16 cellular contexts compared by ENCODE assay signal in genomic region chr1:151159373-151159772, GRCh38. TPM values are rescaled to one million over a fixed set of nuclear protein-coding genes. Genes with fewer than 3 reads are reported as not detected.
DNase-seq lines count a peak whose midpoint lies in the region; ATAC-seq and TF ChIP-seq lines count a peak whose summit lies in the region.
"Had no signal": no experiment of that assay in that cellular context is flagged by ENCODE, and none has a peak within 500 bp of the region (broad histone marks: within the 10 kb centered on the region; RNA-seq: fewer than 3 reads in every experiment).

No MANE protein-coding gene starts in this region.

- no peaks in the 10 kb centered on the region for H4K20me1 ChIP-seq in OCI-LY7 (ENCODE audit: insufficient read depth, low read length)

- no peaks in the 10 kb centered on the region for H3K27me3 ChIP-seq in effector memory CD4-positive, alpha-beta T cell (replicated peaks; ENCODE audit: control insufficient read depth, insufficient read depth, low read length, poor library complexity, severe bottlenecking)
- no peaks in the 10 kb centered on the region for H3K27me3 ChIP-seq in SJCRH30

- CTCF ChIA-PET in activated naive CD4-positive, alpha-beta T cell treated with anti-CD3 and anti-CD28 coated beads for 36 hours (lab: Charles Lee), result interaction anchor here (0.6 to 10.0 kb wide), 5 partner anchors 39 to 163 kb away, joined by 3 to 255 read pairs (median 4); no protein-coding TSS in a partner anchor
- CTCF ChIA-PET in OCI-LY7 (lab: Charles Lee; ENCODE audit: unreplicated experiment), result no interaction called here

- H3K27ac ChIP-seq in OCI-LY7 (ENCODE audit: low read depth, low read length, poor library complexity, severe bottlenecking) (no peak overlapping the region), SJCRH30 (no peak overlapping the region)
- peak overlapping the region; percentile 38 for H3K27ac ChIP-seq in effector memory CD4-positive, alpha-beta T cell (ENCODE audit: insufficient read depth, low read length, poor library complexity, severe bottlenecking)

- no peaks in the 10 kb centered on the region for H3K9me2 ChIP-seq in OCI-LY7 (ENCODE audit: insufficient read depth, low read length)

- intact Hi-C loops in activated naive CD4-positive, alpha-beta T cell treated with anti-CD3 and anti-CD28 coated beads for 36 hours (cut with micrococcal nuclease), result loop anchor here (2.0 to 5.0 kb wide), 2 partner anchors 183 to 547 kb away; no protein-coding TSS in a partner anchor
- intact Hi-C loops in OCI-LY7 (cut with micrococcal nuclease; ENCODE audit: unreplicated experiment), result no loop called here

- POLR2A ChIA-PET in OCI-LY7 (lab: Charles Lee), result interaction anchor here (0.9 kb wide), 1 partner anchor 18 kb away, joined by 3 read pairs; no protein-coding TSS in a partner anchor

- peaks cover 29% of the 10 kb centered on the region for H3K36me3 Mint-ChIP-seq in activated naive CD4-positive, alpha-beta T cell treated with anti-CD3 and anti-CD28 coated beads for 36 hours (ENCODE audit: low read depth)
- H3K36me3 Mint-ChIP-seq in stimulated activated memory B cell treated with anti-CD40 and anti-IgM and Interleukin-4, amounts not matched to agents 10 μg/mL and 1 μg/mL and 100 μg/mL, for 72 hours, result peaks cover 30% of the 10 kb centered on the region

- BruUV-seq in OCI-LY7 (replicated peaks; lab: Mats Ljungman, UMichigan), result no TSS peak

- peak overlapping the region; percentile 40 for H3K4me2 ChIP-seq in OCI-LY7 (ENCODE audit: low read length)

- H3K9me3 Mint-ChIP-seq in activated naive CD4-positive, alpha-beta T cell treated with anti-CD3 and anti-CD28 coated beads for 36 hours, result no peaks in the 10 kb centered on the region
- no peaks in the 10 kb centered on the region for H3K9me3 Mint-ChIP-seq in stimulated activated memory B cell treated with anti-CD40 and anti-IgM and Interleukin-4, amounts not matched to agents 10 μg/mL and 1 μg/mL and 100 μg/mL, for 72 hours

- peaks cover 57% of the 10 kb centered on the region for H3K4me1 Mint-ChIP-seq in activated naive CD4-positive, alpha-beta T cell treated with anti-CD3 and anti-CD28 coated beads for 36 hours (ENCODE audit: low read depth)
- H3K4me1 Mint-ChIP-seq in stimulated activated memory B cell treated with anti-CD40 and anti-IgM and Interleukin-4, amounts not matched to agents 10 μg/mL and 1 μg/mL and 100 μg/mL, for 72 hours, result peaks cover 48% of the 10 kb centered on the region

- H3K79me2 ChIP-seq in OCI-LY7 (ENCODE audit: insufficient read depth, low read depth, low read length), result peaks cover 9% of the 10 kb centered on the region; the same call in 1 of the 2 replicates

- H3K4me1 ChIP-seq in OCI-LY7 (ENCODE audit: insufficient read depth, low read length, poor library complexity, severe bottlenecking), result peaks cover 41% of the 10 kb centered on the region
- H3K4me1 ChIP-seq in effector memory CD4-positive, alpha-beta T cell (ENCODE audit: control insufficient read depth, insufficient read depth, low read length, poor library complexity, severe bottlenecking), result peaks cover 21% of the 10 kb centered on the region
- H3K4me1 ChIP-seq in SJCRH30, result no peaks in the 10 kb centered on the region

- H3K4me3 ChIP-seq in OCI-LY7 (ENCODE audit: low read depth, low read length, poor library complexity, severe bottlenecking), result no peak overlapping the region
- peak overlapping the region; percentile 12 for H3K4me3 ChIP-seq in effector memory CD4-positive, alpha-beta T cell (ENCODE audit: insufficient read depth, low read depth, low read length, poor library complexity, severe bottlenecking)
- no peak overlapping the region for H3K4me3 ChIP-seq in SJCRH30

- H3K27ac Mint-ChIP-seq in activated naive CD4-positive, alpha-beta T cell treated with anti-CD3 and anti-CD28 coated beads for 36 hours, result peak overlapping the region; percentile 98
- H3K27ac Mint-ChIP-seq in stimulated activated memory B cell treated with anti-CD40 and anti-IgM and Interleukin-4, amounts not matched to agents 10 μg/mL and 1 μg/mL and 100 μg/mL, for 72 hours, result peak overlapping the region; percentile 85

- H3K27me3 Mint-ChIP-seq in activated naive CD4-positive, alpha-beta T cell treated with anti-CD3 and anti-CD28 coated beads for 36 hours (ENCODE audit: low read depth), result no peaks in the 10 kb centered on the region
- no peaks in the 10 kb centered on the region for H3K27me3 Mint-ChIP-seq in stimulated activated memory B cell treated with anti-CD40 and anti-IgM and Interleukin-4, amounts not matched to agents 10 μg/mL and 1 μg/mL and 100 μg/mL, for 72 hours

- H3K36me3 ChIP-seq in OCI-LY7 (ENCODE audit: insufficient read depth, low read length) (peaks cover 16% of the 10 kb centered on the region; the same call in 1 of the 2 replicates), SJCRH30 (peaks cover 5% of the 10 kb centered on the region; the same call in 1 of the 2 replicates)
- H3K36me3 ChIP-seq in effector memory CD4-positive, alpha-beta T cell (ENCODE audit: control insufficient read depth, insufficient read depth, low read length), result peaks cover 14% of the 10 kb centered on the region

- DNase-seq in activated naive CD4-positive, alpha-beta T cell treated with anti-CD3 and anti-CD28 coated beads for 36 hours, result no peak
- no peak for DNase-seq in activated naive CD4-positive, alpha-beta T cell (lab: John Stamatoyannopoulos, UW)
- no peak for DNase-seq in OCI-LY7 (ENCODE audit: low spot score)
- DNase-seq in effector memory CD4-positive, alpha-beta T cell, result no peak
- no peak for DNase-seq in C1 segment of cervical spinal cord (lab: John Stamatoyannopoulos, UW)
- no peak for DNase-seq in SJCRH30
- DNase-seq: AML-193; effector CD4-positive, alpha-beta T cell; left cardiac atrium; OCI-M1; SW 1271 had no signal

- ATAC-seq in stimulated activated memory B cell treated with anti-CD40 and anti-IgM and Interleukin-4, amounts not matched to agents 10 μg/mL and 1 μg/mL and 100 μg/mL, for 72 hours, result no peak
- no peak for ATAC-seq in GM19324 (IDR thresholded peaks at IDR 0.05; ENCODE audit: low FRiP score, unreplicated experiment)

- no peak for TF ChIP-seq CTCF in OCI-LY7 (conservative IDR thresholded peaks at IDR 0.05; ENCODE audit: low read length)

- no peak overlapping the region for H3K4me3 Mint-ChIP-seq in activated naive CD4-positive, alpha-beta T cell treated with anti-CD3 and anti-CD28 coated beads for 36 hours
- H3K4me3 Mint-ChIP-seq in stimulated activated memory B cell treated with anti-CD40 and anti-IgM and Interleukin-4, amounts not matched to agents 10 μg/mL and 1 μg/mL and 100 μg/mL, for 72 hours, result peak overlapping the region; percentile 48

- H2AFZ ChIP-seq in OCI-LY7 (ENCODE audit: low read length), result no peak overlapping the region

- H3K9me3 ChIP-seq in OCI-LY7 (ENCODE audit: low read length) (no peaks in the 10 kb centered on the region), SJCRH30 (replicated peaks) (no peaks in the 10 kb centered on the region)
- H3K9me3 ChIP-seq in effector memory CD4-positive, alpha-beta T cell (ENCODE audit: control insufficient read depth, low read length), result no peaks in the 10 kb centered on the region

RNA-seq across cellular contexts. Expression of gene TNFAIP8L2, which starts 2.9 kb away (rescaled TPM):
- 10 to 100 TPM in 1 of 2 experiments, 1 to 10 TPM in 1; 9.6 to 10.5 TPM for total RNA-seq in activated naive CD4-positive, alpha-beta T cell treated with anti-CD3 and anti-CD28 coated beads for 36 hours
- total RNA-seq in OCI-LY7 (2014; rRNA removed; shearing (Covaris generic)), result 7.7 and 12.5 TPM in 2 replicates
- 9.0 and 9.2 TPM in 2 replicates for total RNA-seq in OCI-LY7 (2022)
- total RNA-seq in SJCRH30 (2014; rRNA removed; shearing (Covaris generic)), result not detected in 2 replicates
- total RNA-seq: astrocyte, G401, glomerular endothelial cell had no signal

RNA-seq across cellular contexts. Expression of gene LYSMD1, which starts 6.3 kb away (rescaled TPM):
- 1 to 10 TPM; 4.5 to 4.8 TPM for total RNA-seq in activated naive CD4-positive, alpha-beta T cell treated with anti-CD3 and anti-CD28 coated beads for 36 hours
- total RNA-seq in OCI-LY7 (2014; rRNA removed; shearing (Covaris generic)), result 6.2 and 9.2 TPM in 2 replicates
- total RNA-seq in OCI-LY7 (2022), result 3.4 and 3.7 TPM in 2 replicates
- 13.4 and 15.8 TPM in 2 replicates for total RNA-seq in SJCRH30 (2014; rRNA removed; shearing (Covaris generic))

RNA-seq across cellular contexts. Expression of gene SCNM1, which starts 6.6 kb away (rescaled TPM):
- 10 to 100 TPM; 60.5 to 64.2 TPM for total RNA-seq in activated naive CD4-positive, alpha-beta T cell treated with anti-CD3 and anti-CD28 coated beads for 36 hours
- total RNA-seq in OCI-LY7 (2014; rRNA removed; shearing (Covaris generic)), result 70.9 and 78.0 TPM in 2 replicates
- total RNA-seq in OCI-LY7 (2022), result 54.1 and 63.1 TPM in 2 replicates
- 48.9 and 57.8 TPM in 2 replicates for total RNA-seq in SJCRH30 (2014; rRNA removed; shearing (Covaris generic))

RNA-seq across cellular contexts. Expression of gene SEMA6C, which starts 12.9 kb away (rescaled TPM):
- total RNA-seq in activated naive CD4-positive, alpha-beta T cell treated with anti-CD3 and anti-CD28 coated beads for 36 hours, result 1 to 10 TPM; 1.5 to 1.6 TPM
- total RNA-seq in OCI-LY7 (2014; rRNA removed; shearing (Covaris generic)), result 0.54 and 1.1 TPM in 2 replicates
- total RNA-seq in OCI-LY7 (2022), result 1.9 and 2.0 TPM in 2 replicates
- total RNA-seq in SJCRH30 (2014; rRNA removed; shearing (Covaris generic)), result 11.2 and 12.5 TPM in 2 replicates

RNA-seq across cellular contexts. Expression of gene TMOD4, which starts 16.4 kb away (rescaled TPM):
- 1 to 10 TPM in 1 of 2 experiments, under 1 TPM in 1; 0.98 to 1.1 TPM for total RNA-seq in activated naive CD4-positive, alpha-beta T cell treated with anti-CD3 and anti-CD28 coated beads for 36 hours
- total RNA-seq in OCI-LY7 (2014; rRNA removed; shearing (Covaris generic)), result not detected in 2 replicates
- total RNA-seq in OCI-LY7 (2022), result 1.4 and 2.4 TPM in 2 replicates
- total RNA-seq in SJCRH30 (2014; rRNA removed; shearing (Covaris generic)), result not detected in 2 replicates
- total RNA-seq: G401, glomerular endothelial cell, left cardiac atrium had no signal
